Comparison of ENCODE assay signal across 22 cellular contexts in genomic region chrX:129682979-129683378, GRCh38.
"Had no signal": no experiment of that assay in that cellular context is flagged by ENCODE, and none has a peak within 500 bp of the region (broad histone marks: within the 10 kb centered on the region; RNA-seq: fewer than 3 reads in every experiment).

No MANE protein-coding gene starts in this region.

- H3K27ac ChIP-seq: RWPE1 had no signal

- H3K9me3 ChIP-seq: SK-N-SH had no signal

- H3K9ac ChIP-seq: SK-N-SH had no signal

- ATAC-seq: Panc1, PC-3 had no signal

- H3K4me2 ChIP-seq: SK-N-SH had no signal

- DNase-seq: Karpas-422, KG1, MM.1S, NCI-H1048, NCI-H1105, NCI-H1417, NCI-H1436 treated with DMSO at 0.1 percent for 48 hours, NCI-H1694, NCI-H187 treated with DMSO at 0.1 percent for 48 hours, NCI-H2029 treated with DMSO at 0.1 percent for 48 hours, NCI-H2171 treated with DMSO at 0.1 percent for 48 hours, NCI-H345, NCI-H446 treated with DMSO at 0.1 percent for 48 hours, NCI-H510A treated with DMSO at 0.1 percent for 48 hours, NCI-H526, NCI-H82, PC-3, SHP77, SK-N-SH, SW 1271 had no signal
